1 cellular context compared by ENCODE assay signal in genomic region chr11:84408946-84409411, GRCh38.
TF ChIP-seq lines count a peak whose summit lies in the region.

No MANE protein-coding gene starts in this region.

TF ChIP-seq in H1, 55 proteins besides CTCF, POLR2A, EP300 and RAD21:
- no peak for TF ChIP-seq SRF (IDR thresholded peaks at IDR 0.05; ENCODE audit: low read depth, low read length)
